In genomic region chr5:150410524-150411244, GRCh38 we compare ENCODE assay signal across 1 cellular context.
TF ChIP-seq lines count a peak whose summit lies in the region.

No MANE protein-coding gene starts in this region.

TF ChIP-seq in GM12878, 131 proteins besides CTCF, POLR2A, EP300 and RAD21 (continued from another document and continues in another):
- no peak for TF ChIP-seq MAX (IDR thresholded peaks at IDR 0.05; ENCODE audit: low read depth, low read length)
- peak; percentile 71 for TF ChIP-seq TAF1 (IDR thresholded peaks at IDR 0.05; ENCODE audit: borderline replicate concordance, low read depth, low read length)
- TF ChIP-seq NRF1 (conservative IDR thresholded peaks at IDR 0.05; ENCODE audit: low read depth, low read length), result no peak
- peak; percentile 97 for TF ChIP-seq ZNF384 (IDR thresholded peaks at IDR 0.05; ENCODE audit: borderline replicate concordance, low read depth, low read length)
- no peak for TF ChIP-seq ZNF24 (IDR thresholded peaks at IDR 0.05)
- TF ChIP-seq PRDM15 (CRISPR knock-in tag; IDR thresholded peaks at IDR 0.05), result peak; percentile 88
- TF ChIP-seq CHD4 (IDR thresholded peaks at IDR 0.05), result no peak
- TF ChIP-seq MXI1 (IDR thresholded peaks at IDR 0.05; ENCODE audit: low read depth, low read length), result no peak
- TF ChIP-seq USF1 (IDR thresholded peaks at IDR 0.05; ENCODE audit: borderline replicate concordance, extremely low read length, insufficient read depth, low read depth, low read length), result no peak
- TF ChIP-seq NBN (IDR thresholded peaks at IDR 0.05), result no peak; the same call in 1 of the 2 replicates
- peak; percentile 95 for TF ChIP-seq MLLT1 (IDR thresholded peaks at IDR 0.05)
- TF ChIP-seq MYB (IDR thresholded peaks at IDR 0.05; ENCODE audit: borderline replicate concordance, low read depth, low read length), result peak; percentile 71
- no peak for TF ChIP-seq NR2C2 (IDR thresholded peaks at IDR 0.05; ENCODE audit: borderline replicate concordance, control insufficient read depth, insufficient read length, low read depth)
- peak; percentile 57 for TF ChIP-seq ZBTB11 (CRISPR knock-in tag; IDR thresholded peaks at IDR 0.05)
- no peak for TF ChIP-seq TARDBP (IDR thresholded peaks at IDR 0.05; ENCODE audit: borderline replicate concordance)
- TF ChIP-seq ATF2 (IDR thresholded peaks at IDR 0.05; ENCODE audit: low read length), result no peak
- TF ChIP-seq CBFB (IDR thresholded peaks at IDR 0.05; ENCODE audit: low read depth), result peak; percentile 68
- no peak for TF ChIP-seq STAT3 (IDR thresholded peaks at IDR 0.05; ENCODE audit: low read depth, low read length)
- TF ChIP-seq PBX3 (IDR thresholded peaks at IDR 0.05; ENCODE audit: insufficient replicate concordance, low read depth, low read length), result peak; percentile 61
- no peak for TF ChIP-seq CEBPZ (IDR thresholded peaks at IDR 0.05; ENCODE audit: low read depth, low read length)
- TF ChIP-seq BCL3 (IDR thresholded peaks at IDR 0.05; ENCODE audit: borderline replicate concordance, insufficient read depth, low read depth, low read length, poor library complexity, severe bottlenecking), result no peak
- 0 out of 2 replicates have a peak, but pooled peaks have one; percentile 29 for TF ChIP-seq YY1 (IDR thresholded peaks at IDR 0.05; ENCODE audit: low read depth, low read length)
- no peak for TF ChIP-seq ZNF274 (IDR thresholded peaks at IDR 0.05; ENCODE audit: insufficient read depth, insufficient read length)
- TF ChIP-seq CHD1 (IDR thresholded peaks at IDR 0.05; ENCODE audit: low read depth, low read length), result peak; percentile 41; the same call in 1 of the 2 replicates
- TF ChIP-seq GATAD2B (conservative IDR thresholded peaks at IDR 0.05; ENCODE audit: low read depth), result no peak
- TF ChIP-seq IKZF2 (IDR thresholded peaks at IDR 0.05), result no peak
- no peak for TF ChIP-seq SUZ12 (IDR thresholded peaks at IDR 0.05; ENCODE audit: unreplicated experiment)
- no peak for TF ChIP-seq ZSCAN29 (IDR thresholded peaks at IDR 0.05)
- no peak for TF ChIP-seq NFIC (IDR thresholded peaks at IDR 0.05; ENCODE audit: low read depth, low read length)
- TF ChIP-seq SREBF2 (IDR thresholded peaks at IDR 0.05; ENCODE audit: low read length), result no peak
- TF ChIP-seq REST (IDR thresholded peaks at IDR 0.05; ENCODE audit: low read depth, low read length), result no peak; the same call in 1 of the 2 replicates
- TF ChIP-seq SMAD1 (IDR thresholded peaks at IDR 0.05; ENCODE audit: low read depth, partially characterized antibody), result peak; percentile 71
- TF ChIP-seq USF2 (IDR thresholded peaks at IDR 0.05; ENCODE audit: borderline replicate concordance, low read depth, low read length), result no peak
- TF ChIP-seq PML (IDR thresholded peaks at IDR 0.05; ENCODE audit: low read length), result no peak
- TF ChIP-seq TBL1XR1 (IDR thresholded peaks at IDR 0.05; ENCODE audit: low read depth, low read length), result peak; percentile 58; the same call in 1 of the 2 replicates
